Comparison of ENCODE assay signal across 10 cellular contexts in genomic region chr16:75550211-75550662, GRCh38. TPM values are rescaled to one million over a fixed set of nuclear protein-coding genes. Genes with fewer than 3 reads are reported as not detected.
DNase-seq lines count a peak whose midpoint lies in the region; ATAC-seq, FAIRE-seq and TF ChIP-seq lines count a peak whose summit lies in the region.
"Had no signal": no experiment of that assay in that cellular context is flagged by ENCODE, and none has a peak within 500 bp of the region (broad histone marks: within the 10 kb centered on the region; RNA-seq: fewer than 3 reads in every experiment).

No MANE protein-coding gene starts in this region.

- H2AFZ ChIP-seq in GM12878 (ENCODE audit: control insufficient read depth, low read depth, low read length) = peak overlapping the region; percentile 65

- SMC1A ChIA-PET in GM12878 (lab: Charles Lee; ENCODE audit: uncharacterized antibody, unreplicated experiment) = interaction anchor here (0.7 to 6.3 kb wide), 18 partner anchors 14 to 545 kb away, joined by 3 to 40 read pairs (median 4); partner anchors contain the start of genes ADAT1, CFDP1, GABARAPL2 and KARS1

- in situ Hi-C loops in GM12878 (cut with MboI) = no loop called here

- peak; percentile 61 for DNase-seq in A673 (ENCODE audit: low spot score)
- DNase-seq in GM12865 (ENCODE audit: low read depth) = peak; percentile 83
- peak; percentile 25 for DNase-seq in HFFc6
- DNase-seq in NAMALWA (ENCODE audit: low spot score) = peak; percentile 80
- peak; percentile 69 for DNase-seq in GM12878 (ENCODE audit: low read depth, low spot score)
- peak; percentile 86 for DNase-seq in iPS-NIHi11 (ENCODE audit: low spot score)
- peak; percentile 9 to 38 for DNase-seq in stimulated activated naive CD8-positive, alpha-beta T cell treated with anti-CD3 and anti-CD28 coated beads, Interleukin-15, amount 100 ng/mL, for 72 hours
- no peak for DNase-seq in DMS114 treated with DMSO at 0.1 percent for 48 hours (lab: John Stamatoyannopoulos, UW; ENCODE audit: unreplicated experiment)

- intact Hi-C loops in A673 (cut with micrococcal nuclease; ENCODE audit: unreplicated experiment) = no loop called here
- intact Hi-C loops in GM12878 (cut with micrococcal nuclease; ENCODE audit: unreplicated experiment) = loop anchor here (5.0 kb wide), 1 partner anchor 88 kb away; the partner anchor contains the start of gene TMEM170A

- H3K27me3 Mint-ChIP-seq in HFFc6 (ENCODE audit: insufficient read depth) = peaks cover 3% of the 10 kb centered on the region; the same call in 1 of the 2 replicates
- peaks cover 20% of the 10 kb centered on the region for H3K27me3 Mint-ChIP-seq in stimulated activated naive CD8-positive, alpha-beta T cell treated with anti-CD3 and anti-CD28 coated beads, Interleukin-15, amount 100 ng/mL, for 72 hours
- H3K27me3 Mint-ChIP-seq: IgD-negative memory B cell had no signal

- H3K27ac ChIP-seq in A673 (ENCODE audit: low read depth, low read length, poor library complexity, severe bottlenecking) (no peak overlapping the region), GM12878 (ENCODE audit: control insufficient read depth, insufficient read depth) (no peak overlapping the region)

- peak; percentile 89 for FAIRE-seq in GM12878 (lab: Jason Lieb, UNC)

- no peaks in the 10 kb centered on the region for H4K20me1 ChIP-seq in GM12878 (ENCODE audit: control insufficient read depth, insufficient read depth)

- no peak overlapping the region for H3K27ac Mint-ChIP-seq in HFFc6
- H3K27ac Mint-ChIP-seq in stimulated activated naive CD8-positive, alpha-beta T cell treated with anti-CD3 and anti-CD28 coated beads, Interleukin-15, amount 100 ng/mL, for 72 hours = peak overlapping the region in 1 of 2 donors; percentile 84
- H3K27ac Mint-ChIP-seq: IgD-negative memory B cell had no signal

- peaks cover 12% of the 10 kb centered on the region for H3K4me1 Mint-ChIP-seq in HFFc6 (ENCODE audit: low read depth)
- H3K4me1 Mint-ChIP-seq in stimulated activated naive CD8-positive, alpha-beta T cell treated with anti-CD3 and anti-CD28 coated beads, Interleukin-15, amount 100 ng/mL, for 72 hours = peaks cover 13% of the 10 kb centered on the region

- no peaks in the 10 kb centered on the region for H3K9me3 Mint-ChIP-seq in HFFc6
- H3K9me3 Mint-ChIP-seq in stimulated activated naive CD8-positive, alpha-beta T cell treated with anti-CD3 and anti-CD28 coated beads, Interleukin-15, amount 100 ng/mL, for 72 hours = no peaks in the 10 kb centered on the region
- H3K9me3 Mint-ChIP-seq: IgD-negative memory B cell had no signal

- H3K27me3 ChIP-seq in A673 (replicated peaks; ENCODE audit: insufficient read depth, low read depth, low read length, poor library complexity) (no peaks in the 10 kb centered on the region), GM12878 (replicated peaks in 1 of 2; ENCODE audit: control insufficient read depth in 2 of 2, insufficient read depth in 2 of 2, low read length in 1 of 2) (no peaks in the 10 kb centered on the region)

- POLR2A ChIA-PET in A673 (lab: Charles Lee; ENCODE audit: low non-redundant PET) (no interaction called here), GM12878 (lab: Charles Lee) (interaction anchor here (0.6 to 8.1 kb wide), 9 partner anchors 10 to 296 kb away, joined by 3 to 72 read pairs (median 4); partner anchors contain the start of genes ADAT1, GABARAPL2 and TMEM170A)

- no peak for TF ChIP-seq EP300 in GM12878 (IDR thresholded peaks at IDR 0.05; ENCODE audit: borderline replicate concordance in 1 of 2, control insufficient read depth in 1 of 2, low read depth in 2 of 2, low read length in 2 of 2)

- no peaks in the 10 kb centered on the region for H3K36me3 Mint-ChIP-seq in HFFc6 (ENCODE audit: low read depth)

- 63% methylated on average over 7 of the region's 7 CpGs for WGBS in GM12878 (ENCODE audit: insufficient coverage, insufficient replicate concordance, low lambda C conversion rate, missing lambda C conversion rate)

- H3K36me3 ChIP-seq in A673 (ENCODE audit: insufficient read depth, low read length, poor library complexity, severe bottlenecking) = no peaks in the 10 kb centered on the region
- no peaks in the 10 kb centered on the region for H3K36me3 ChIP-seq in GM12878 (ENCODE audit: control insufficient read depth in 2 of 2, insufficient read depth in 2 of 2, low read length in 1 of 2)

- H3K4me3 Mint-ChIP-seq in HFFc6 = no peak overlapping the region
- no peak overlapping the region for H3K4me3 Mint-ChIP-seq in stimulated activated naive CD8-positive, alpha-beta T cell treated with anti-CD3 and anti-CD28 coated beads, Interleukin-15, amount 100 ng/mL, for 72 hours
- H3K4me3 Mint-ChIP-seq: IgD-negative memory B cell had no signal

- TF ChIP-seq CTCF in A673 (conservative IDR thresholded peaks at IDR 0.05; ENCODE audit: low read depth, low read length) (peak; percentile 65), GM12865 (IDR thresholded peaks at IDR 0.05; ENCODE audit: insufficient read depth, low read depth, low read length, missing control alignments) (peak; percentile 72), HFFc6 (IDR thresholded peaks at IDR 0.05) (peak; percentile 67), GM12878 (IDR thresholded peaks at IDR 0.05 in 2 of 3, conservative IDR thresholded peaks at IDR 0.05 in 1 of 3; ENCODE audit: control insufficient read depth in 2 of 3, extremely low read depth in 1 of 3, insufficient read depth in 1 of 3, low read depth in 3 of 3, low read length in 3 of 3) (peak; percentile 70 to 78 (median 77))

- H3K4me1 ChIP-seq in A673 (ENCODE audit: insufficient read depth, low read length, poor library complexity, severe bottlenecking) = peaks cover 4% of the 10 kb centered on the region
- peaks cover 8% of the 10 kb centered on the region for H3K4me1 ChIP-seq in GM12878 (ENCODE audit: control insufficient read depth, insufficient read depth, low read length)

- H3K9ac ChIP-seq in GM12878 (ENCODE audit: control insufficient read depth, insufficient read depth, low read length) = no peak overlapping the region

- BruUV-seq in A673 (replicated peaks; lab: Mats Ljungman, UMichigan) (no TSS peak), GM12878 (replicated peaks; lab: Mats Ljungman, UMichigan) (no TSS peak)

- RAD21 ChIA-PET in GM12878 (lab: Charles Lee; ENCODE audit: unreplicated experiment) = interaction anchor here (0.7 to 3.5 kb wide), 16 partner anchors 9 to 354 kb away, joined by 3 to 19 read pairs (median 4); partner anchors contain the start of genes ADAT1, CPHXL2, KARS1 and TERF2IP

- H3K4me3 ChIP-seq in A673 (ENCODE audit: low read depth, low read length, poor library complexity, severe bottlenecking) (no peak overlapping the region), GM12865 (ENCODE audit: low read depth, low read length) (no peak overlapping the region), GM12878 (no peak overlapping the region)

- peak; percentile 89 for ATAC-seq in GM12878
- ATAC-seq in stimulated activated naive CD8-positive, alpha-beta T cell treated with anti-CD3 and anti-CD28 coated beads, Interleukin-15, amount 100 ng/mL, for 72 hours = peak; percentile 72

- peak overlapping the region; percentile 35 for H3K4me2 ChIP-seq in GM12878 (ENCODE audit: control insufficient read depth, insufficient read depth)

- H3K79me2 ChIP-seq in GM12878 (ENCODE audit: control insufficient read depth, insufficient read depth, low read length) = no peaks in the 10 kb centered on the region

- CTCF ChIA-PET in A673 (lab: Charles Lee) = interaction anchor here (0.8 to 1.0 kb wide), 3 partner anchors 29 to 214 kb away, joined by 3 to 7 read pairs (median 3); no protein-coding TSS in a partner anchor
- CTCF ChIA-PET in GM12878 (lab: Yijun Ruan, JAX) = interaction anchor here (0.7 to 4.6 kb wide), 31 partner anchors 10 to 351 kb away, joined by 3 to 55 read pairs (median 4); partner anchors contain the start of genes ADAT1 and TMEM170A

- no peaks in the 10 kb centered on the region for H3K9me3 ChIP-seq in A673 (ENCODE audit: low read depth, low read length, poor library complexity, severe bottlenecking)
- H3K9me3 ChIP-seq in GM12878 (replicated peaks; ENCODE audit: control insufficient read depth, insufficient read depth, low read length) = no peaks in the 10 kb centered on the region

- peak; percentile 85 for TF ChIP-seq RAD21 in GM12878 (IDR thresholded peaks at IDR 0.05; ENCODE audit: insufficient read depth, low read depth, low read length)

- no peak for TF ChIP-seq POLR2A in GM12878 (IDR thresholded peaks at IDR 0.05; ENCODE audit: low read depth, low read length)

RNA-seq across cellular contexts. Expression of gene TMEM231, which starts 5.8 kb away (rescaled TPM):
- 17.3 and 19.4 TPM in 2 replicates for total RNA-seq in A673 (2021)
- total RNA-seq in HFFc6 (2021; fragmentation: NEBNext Ultra II Directional; extraction: Animal tissue kit (Norgen Biotek cat#: 25700)) = 10 to 100 TPM in 3 of 6 experiments, 1 to 10 TPM in 3; 9.0 to 14.5 (median 10.0) TPM
- total RNA-seq in GM12878 (2013; cell fraction: nucleolus; rRNA removed) = 26.3 and 27.2 TPM in 2 replicates
- 5.9 and 7.4 TPM in 2 replicates for total RNA-seq in GM12878 (2014; rRNA removed)
- 4.3 TPM in 2 replicates for total RNA-seq in GM12878 (2014; rRNA removed; fragmentation: Illumina TruSeq; extraction: Trizol)
- total RNA-seq in GM12878 (2021) = 5.6 and 5.9 TPM in 2 replicates
- 3.7 TPM for polyA plus RNA-seq in GM12878 (2011; ENCODE audit: low read depth)
- polyA plus RNA-seq in GM12878 (2011; rRNA removed) = 4.4 and 5.4 TPM in 2 replicates
- polyA plus RNA-seq in GM12878 (2011; cell fraction: cytosol; rRNA removed) = 10.1 and 14.2 TPM in 2 replicates
- polyA plus RNA-seq in GM12878 (2011; cell fraction: nucleus; rRNA removed) = 8.9 and 10.1 TPM in 2 replicates
- 4.5 and 5.1 TPM in 2 replicates for polyA plus RNA-seq in GM12878 (2012)
- 5.3 and 6.9 TPM in 2 replicates for polyA plus RNA-seq in GM12878 (2014; fragmentation: Illumina TruSeq; extraction: Trizol)
- 1 to 10 TPM; 1.2 TPM for polyA plus RNA-seq in GM12878 (2014; fragmentation: Nextera tagmentation; extraction: Ambion mirVana)
- 5.2 and 9.1 TPM in 2 replicates for polyA plus RNA-seq in GM12878 (2014; rRNA removed)
- 1 to 10 TPM; 6.4 to 6.5 TPM for polyA plus RNA-seq in GM12878 (2016; fragmentation: Nextera tagmentation; extraction: Ambion mirVana)
- polyA minus RNA-seq in GM12878 (2011; rRNA and poly(A)+ RNA removed) = 9.6 and 21.1 TPM in 2 replicates
- 2.7 and 5.7 TPM in 2 replicates for polyA minus RNA-seq in GM12878 (2011; cell fraction: cytosol; rRNA and poly(A)+ RNA removed)
- 4.1 and 5.0 TPM in 2 replicates for polyA minus RNA-seq in GM12878 (2011; cell fraction: nucleus; rRNA and poly(A)+ RNA removed)

RNA-seq across cellular contexts. Expression of gene CHST5, which starts 14.3 kb away (rescaled TPM):
- 0.33 and 0.54 TPM in 2 replicates for total RNA-seq in A673 (2021)
- not detected for total RNA-seq in HFFc6 (2021; fragmentation: NEBNext Ultra II Directional; extraction: Animal tissue kit (Norgen Biotek cat#: 25700))
- total RNA-seq in GM12878 (2013; cell fraction: nucleolus; rRNA removed) = 0.29 and 0.44 TPM in 2 replicates
- 0.23 TPM in 1 of 2 replicates, not detected in the other for total RNA-seq in GM12878 (2014; rRNA removed)
- total RNA-seq in GM12878 (2014; rRNA removed; fragmentation: Illumina TruSeq; extraction: Trizol) = 0.04 TPM in 1 of 2 replicates, not detected in the other
- total RNA-seq in GM12878 (2021) = 0.19 TPM in 1 of 2 replicates, not detected in the other
- not detected for polyA plus RNA-seq in GM12878 (2011; ENCODE audit: low read depth)
- not detected in 2 replicates for polyA plus RNA-seq in GM12878 (2011; rRNA removed)
- polyA plus RNA-seq in GM12878 (2011; cell fraction: cytosol; rRNA removed) = 0.03 TPM in 1 of 2 replicates, not detected in the other
- 0.13 and 0.16 TPM in 2 replicates for polyA plus RNA-seq in GM12878 (2011; cell fraction: nucleus; rRNA removed)
- 0.07 and 0.08 TPM in 2 replicates for polyA plus RNA-seq in GM12878 (2012)
- not detected in 2 replicates for polyA plus RNA-seq in GM12878 (2014; fragmentation: Illumina TruSeq; extraction: Trizol)
- polyA plus RNA-seq in GM12878 (2014; fragmentation: Nextera tagmentation; extraction: Ambion mirVana) = not detected
- 0.05 and 0.08 TPM in 2 replicates for polyA plus RNA-seq in GM12878 (2014; rRNA removed)
- under 1 TPM in 1 of 2 experiments, not detected in 1; 0.43 TPM for polyA plus RNA-seq in GM12878 (2016; fragmentation: Nextera tagmentation; extraction: Ambion mirVana)
- polyA minus RNA-seq in GM12878 (2011; rRNA and poly(A)+ RNA removed) = not detected in 2 replicates
- not detected in 2 replicates for polyA minus RNA-seq in GM12878 (2011; cell fraction: cytosol; rRNA and poly(A)+ RNA removed)
- 0.19 TPM in 1 of 2 replicates, not detected in the other for polyA minus RNA-seq in GM12878 (2011; cell fraction: nucleus; rRNA and poly(A)+ RNA removed)
- polyA plus RNA-seq: IgD-negative memory B cell had no signal

RNA-seq across cellular contexts. Expression of gene GABARAPL2, which starts 15.9 kb away (rescaled TPM):
- total RNA-seq in A673 (2021) (88.8 and 95.4 TPM in 2 replicates), GM12878 (2014; rRNA removed) (61.9 and 69.8 TPM in 2 replicates), GM12878 (2014; rRNA removed; fragmentation: Illumina TruSeq; extraction: Trizol) (69.9 and 70.7 TPM in 2 replicates), GM12878 (2021) (102 and 106 TPM in 2 replicates)
- total RNA-seq in HFFc6 (2021; fragmentation: NEBNext Ultra II Directional; extraction: Animal tissue kit (Norgen Biotek cat#: 25700)) = 100 to 1,000 TPM in 3 of 6 experiments, 10 to 100 TPM in 3; 82.0 to 114 (median 100) TPM
- total RNA-seq in GM12878 (2013; cell fraction: nucleolus; rRNA removed) = 68.6 and 74.4 TPM in 2 replicates
- polyA plus RNA-seq in GM12878 (2011; ENCODE audit: low read depth) = 71.7 TPM
- polyA plus RNA-seq in GM12878 (2011; rRNA removed) (119 and 151 TPM in 2 replicates), GM12878 (2014; fragmentation: Illumina TruSeq; extraction: Trizol) (108 and 137 TPM in 2 replicates), GM12878 (2014; fragmentation: Nextera tagmentation; extraction: Ambion mirVana) (100 to 1,000 TPM; 358 to 359 TPM), GM12878 (2014; rRNA removed) (122 and 137 TPM in 2 replicates), GM12878 (2016; fragmentation: Nextera tagmentation; extraction: Ambion mirVana) (100 to 1,000 TPM; 260 to 266 TPM)
- 58.7 and 78.4 TPM in 2 replicates for polyA plus RNA-seq in GM12878 (2011; cell fraction: cytosol; rRNA removed)
- 65.7 and 69.1 TPM in 2 replicates for polyA plus RNA-seq in GM12878 (2011; cell fraction: nucleus; rRNA removed)
- 123 and 162 TPM in 2 replicates for polyA plus RNA-seq in GM12878 (2012)
- polyA minus RNA-seq in GM12878 (2011; rRNA and poly(A)+ RNA removed) = 30.8 and 41.5 TPM in 2 replicates
- polyA minus RNA-seq in GM12878 (2011; cell fraction: cytosol; rRNA and poly(A)+ RNA removed) = 11.5 and 15.1 TPM in 2 replicates
- polyA minus RNA-seq in GM12878 (2011; cell fraction: nucleus; rRNA and poly(A)+ RNA removed) = 16.2 and 21.0 TPM in 2 replicates

RNA-seq across cellular contexts. Expression of gene CHST6, which starts 55.0 kb away (rescaled TPM):
- 4.5 and 5.0 TPM in 2 replicates for total RNA-seq in A673 (2021)
- total RNA-seq in HFFc6 (2021; fragmentation: NEBNext Ultra II Directional; extraction: Animal tissue kit (Norgen Biotek cat#: 25700)) = under 1 TPM in 2 of 6 experiments, not detected in 4; 0.05 TPM
- 1.9 and 3.4 TPM in 2 replicates for total RNA-seq in GM12878 (2013; cell fraction: nucleolus; rRNA removed)
- total RNA-seq in GM12878 (2014; rRNA removed) = 1.1 and 2.5 TPM in 2 replicates
- total RNA-seq in GM12878 (2014; rRNA removed; fragmentation: Illumina TruSeq; extraction: Trizol) = 0.64 and 0.67 TPM in 2 replicates
- 1.9 and 2.5 TPM in 2 replicates for total RNA-seq in GM12878 (2021)
- 0.52 TPM for polyA plus RNA-seq in GM12878 (2011; ENCODE audit: low read depth)
- polyA plus RNA-seq in GM12878 (2011; rRNA removed) = 0.20 and 0.29 TPM in 2 replicates
- polyA plus RNA-seq in GM12878 (2011; cell fraction: cytosol; rRNA removed) = 0.25 and 0.43 TPM in 2 replicates
- polyA plus RNA-seq in GM12878 (2011; cell fraction: nucleus; rRNA removed) = 0.45 and 0.51 TPM in 2 replicates
- 0.66 and 0.94 TPM in 2 replicates for polyA plus RNA-seq in GM12878 (2012)
- 0.48 and 0.57 TPM in 2 replicates for polyA plus RNA-seq in GM12878 (2014; fragmentation: Illumina TruSeq; extraction: Trizol)
- polyA plus RNA-seq in GM12878 (2014; fragmentation: Nextera tagmentation; extraction: Ambion mirVana) = under 1 TPM; 0.14 to 0.18 TPM
- polyA plus RNA-seq in GM12878 (2014; rRNA removed) = 1.3 and 1.6 TPM in 2 replicates
- under 1 TPM; 0.28 to 0.46 TPM for polyA plus RNA-seq in GM12878 (2016; fragmentation: Nextera tagmentation; extraction: Ambion mirVana)
- polyA minus RNA-seq in GM12878 (2011; rRNA and poly(A)+ RNA removed) = 0.57 and 0.66 TPM in 2 replicates
- polyA minus RNA-seq in GM12878 (2011; cell fraction: cytosol; rRNA and poly(A)+ RNA removed) = 0.10 and 0.40 TPM in 2 replicates
- 0.24 and 0.48 TPM in 2 replicates for polyA minus RNA-seq in GM12878 (2011; cell fraction: nucleus; rRNA and poly(A)+ RNA removed)
- total RNA-seq: mononuclear cell had no signal
